8 cellular contexts compared by ENCODE assay signal in genomic region chr1:240149488-240150094, GRCh38. TPM values are rescaled to one million over a fixed set of nuclear protein-coding genes. Genes with fewer than 3 reads are reported as not detected.
DNase-seq lines count a peak whose midpoint lies in the region; ATAC-seq and TF ChIP-seq lines count a peak whose summit lies in the region.

No MANE protein-coding gene starts in this region.

- H3K27me3 ChIP-seq in DOHH2 (ENCODE audit: control insufficient read depth, low read length): no peaks in the 10 kb centered on the region
- H3K27me3 ChIP-seq in HAP-1 (ENCODE audit: low read depth): no peaks in the 10 kb centered on the region
- H3K27me3 ChIP-seq in breast epithelium: no peaks in the 10 kb centered on the region

- H3K4me1 Mint-ChIP-seq in mesothelial cell of epicardium: no peaks in the 10 kb centered on the region

- no peaks in the 10 kb centered on the region for H3K36me3 Mint-ChIP-seq in mesothelial cell of epicardium

- no peaks in the 10 kb centered on the region for H3K9me3 ChIP-seq in DOHH2 (ENCODE audit: control insufficient read depth, insufficient read depth, low read length)
- H3K9me3 ChIP-seq in HAP-1: no peaks in the 10 kb centered on the region
- no peaks in the 10 kb centered on the region for H3K9me3 ChIP-seq in breast epithelium

- TF ChIP-seq CTCF in DOHH2 (IDR thresholded peaks at IDR 0.05; ENCODE audit: low read depth, low read length, poor library complexity, severe bottlenecking) (peak; percentile 77), breast epithelium (IDR thresholded peaks at IDR 0.05) (peak; percentile 14 to 62 (median 43)), mesothelial cell of epicardium (IDR thresholded peaks at IDR 0.05; ENCODE audit: unreplicated experiment) (peak; percentile 93)

- H3K4me1 ChIP-seq in DOHH2 (ENCODE audit: control insufficient read depth, low read length) (peaks cover 4% of the 10 kb centered on the region), HAP-1 (no peaks in the 10 kb centered on the region), breast epithelium (no peaks in the 10 kb centered on the region)

- H3K27ac ChIP-seq in DOHH2 (ENCODE audit: low read depth, low read length) (no peak overlapping the region), breast epithelium (no peak overlapping the region)

- no peaks in the 10 kb centered on the region for H4K20me1 ChIP-seq in DOHH2 (ENCODE audit: control insufficient read depth, insufficient read depth, low read depth, low read length)

- H3K27ac Mint-ChIP-seq in mesothelial cell of epicardium: no peak overlapping the region

- peaks cover 23% of the 10 kb centered on the region for H3K27me3 Mint-ChIP-seq in mesothelial cell of epicardium (ENCODE audit: low read depth)

- no peak for TF ChIP-seq POLR2A in breast epithelium (IDR thresholded peaks at IDR 0.05)

- in situ Hi-C loops in HAP-1 (cut with MboI; ENCODE audit: low sequenced_read_pairs): no loop called here

- no peak overlapping the region for H3K4me3 Mint-ChIP-seq in mesothelial cell of epicardium

- ATAC-seq in HG03521 (IDR thresholded peaks at IDR 0.05; ENCODE audit: unreplicated experiment): no peak

- H3K9me3 Mint-ChIP-seq in mesothelial cell of epicardium: no peaks in the 10 kb centered on the region

- H3K4me2 ChIP-seq in DOHH2 (ENCODE audit: low read length): no peak overlapping the region

- H3K36me3 ChIP-seq in DOHH2 (ENCODE audit: control insufficient read depth, low read length): no peaks in the 10 kb centered on the region; the same call in 1 of the 2 replicates
- H3K36me3 ChIP-seq in HAP-1 (replicated peaks): no peaks in the 10 kb centered on the region
- no peaks in the 10 kb centered on the region for H3K36me3 ChIP-seq in breast epithelium

- H3K79me2 ChIP-seq in DOHH2 (ENCODE audit: control insufficient read depth, low read length): no peaks in the 10 kb centered on the region

- no peaks in the 10 kb centered on the region for H3K9me2 ChIP-seq in DOHH2 (replicated peaks; ENCODE audit: control insufficient read depth, low read length)

- intact Hi-C loops in breast epithelium (cut with DNase I; ENCODE audit: low total_unique reads): no loop called here

- DNase-seq in HAP-1 (ENCODE audit: low spot score in 2 of 2) (peak; percentile 24 to 49), NCI-H345 (lab: John Stamatoyannopoulos, UW) (peak; percentile 47), breast epithelium (ENCODE audit: low spot score in 2 of 2) (no peak), mesothelial cell of epicardium (ENCODE audit: low spot score in 2 of 2, unreplicated experiment in 2 of 2) (no peak), NCI-H226 (no peak)
- no peak for DNase-seq in effector CD4-positive, alpha-beta T cell

- no peak overlapping the region for H3K4me3 ChIP-seq in DOHH2 (ENCODE audit: low read length)
- H3K4me3 ChIP-seq in HAP-1: no peak overlapping the region
- no peak overlapping the region for H3K4me3 ChIP-seq in breast epithelium

- H3F3A ChIP-seq in DOHH2 (ENCODE audit: control insufficient read depth, insufficient read depth): no peaks in the 10 kb centered on the region

RNA-seq across cellular contexts. Expression of gene FMN2, which starts 57.9 kb away (rescaled TPM):
- 1 to 10 TPM in 2 of 3 donors, under 1 TPM in 1; 0.80 to 4.2 (median 3.3) TPM for total RNA-seq in breast epithelium
- 0.23 to 0.54 TPM (median 0.33 TPM) in 3 replicates for total RNA-seq in mesothelial cell of epicardium

Comparison
In these comparisons a context has a peak if more than half of its experiments do, and no peak if none do; other contexts are left out.
1. CTCF ChIP-seq: peak in every context shown above with its lines; median percentile 93 in mesothelial cell of epicardium; 77 in DOHH2; 43 in breast epithelium.
2. DNase-seq: peak in HAP-1 (2 of 2) and NCI-H345 (single experiment); none in breast epithelium (0 of 2), mesothelial cell of epicardium (0 of 2), effector CD4-positive, alpha-beta T cell (single experiment) and NCI-H226 (single experiment).